ENCODE assay signal across 8 cellular contexts in the genomic region with DNA sequence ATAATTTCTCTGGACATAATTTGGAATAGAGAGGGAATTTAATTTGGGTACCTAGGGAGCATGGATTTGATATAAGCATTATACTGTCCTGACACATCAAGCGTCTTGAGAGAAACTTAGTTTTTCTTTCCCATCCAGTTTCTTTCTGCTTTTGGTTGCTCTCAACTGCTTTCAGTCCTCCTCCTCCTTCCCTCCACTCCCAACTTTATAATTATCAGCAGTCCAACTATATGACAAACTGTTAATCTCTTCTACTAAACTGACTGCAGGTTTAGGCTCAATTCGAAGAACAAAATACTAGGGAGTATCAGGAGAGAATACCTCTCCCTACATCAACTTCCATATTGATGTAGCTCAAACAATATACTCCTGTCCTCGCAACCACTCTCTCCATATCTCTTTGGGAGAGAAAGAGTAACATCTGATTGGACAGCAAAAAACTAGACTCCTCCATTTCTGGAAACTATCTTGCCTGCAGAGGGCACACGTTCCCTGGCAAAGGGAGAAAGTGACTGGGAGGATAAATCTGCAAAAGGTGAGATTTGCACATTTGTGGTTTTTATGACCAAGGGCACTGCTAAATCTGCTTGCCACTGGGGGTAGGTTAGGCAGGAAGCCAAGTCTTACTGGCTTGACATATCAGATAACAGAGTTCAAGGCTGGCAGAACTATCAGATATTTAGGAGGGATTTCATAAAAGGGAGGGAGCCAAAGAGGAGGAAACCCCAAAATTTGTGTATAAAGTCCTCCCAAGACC. TPM values are rescaled to one million over a fixed set of nuclear protein-coding genes. Genes with fewer than 3 reads are reported as not detected.
DNase-seq lines count a peak whose midpoint lies in the region; ATAC-seq and TF ChIP-seq lines count a peak whose summit lies in the region.

No MANE protein-coding gene starts in this region.

- H3K27ac Mint-ChIP-seq in activated T-helper 17 cell treated with anti-CD3 and anti-CD28 coated beads, Interleukin-2, amount 50 U/mL, for 72 hours: peak overlapping the region; percentile 4

- DNase-seq in GDM1 (lab: John Stamatoyannopoulos, UW) (peak; percentile 46), NOMO-1 treated with DMSO at 0.1 percent for 48 hours (lab: John Stamatoyannopoulos, UW; ENCODE audit: unreplicated experiment) (peak; percentile 80), glomerular visceral epithelial cell (ENCODE audit: extremely low spot score) (peak; percentile 80), retinal pigment epithelial cell (ENCODE audit: low read depth) (peak; percentile 37)

- no peaks in the 10 kb centered on the region for H3K27me3 Mint-ChIP-seq in activated T-helper 17 cell treated with anti-CD3 and anti-CD28 coated beads, Interleukin-2, amount 50 U/mL, for 72 hours

- H3K4me3 ChIP-seq in retinal pigment epithelial cell (ENCODE audit: low read length): no peak overlapping the region

- peak; percentile 83 for TF ChIP-seq CTCF in retinal pigment epithelial cell (conservative IDR thresholded peaks at IDR 0.05; ENCODE audit: low read depth, low read length)

- H3K36me3 Mint-ChIP-seq in activated T-helper 17 cell treated with anti-CD3 and anti-CD28 coated beads, Interleukin-2, amount 50 U/mL, for 72 hours (ENCODE audit: low read depth): no peaks in the 10 kb centered on the region

- no peaks in the 10 kb centered on the region for H3K9me3 Mint-ChIP-seq in activated T-helper 17 cell treated with anti-CD3 and anti-CD28 coated beads, Interleukin-2, amount 50 U/mL, for 72 hours

- peak overlapping the region; percentile 3 for H3K4me3 Mint-ChIP-seq in activated T-helper 17 cell treated with anti-CD3 and anti-CD28 coated beads, Interleukin-2, amount 50 U/mL, for 72 hours

- peak; percentile 52 for ATAC-seq in HG03460 (IDR thresholded peaks at IDR 0.05; ENCODE audit: unreplicated experiment)
- ATAC-seq in activated T-helper 17 cell treated with anti-CD3 and anti-CD28 coated beads, Interleukin-2, amount 50 U/mL, for 72 hours (replicated peaks): peak; percentile 80
- ATAC-seq in HG03139 (IDR thresholded peaks at IDR 0.05; ENCODE audit: unreplicated experiment): no peak
- ATAC-seq in HG02588 (IDR thresholded peaks at IDR 0.05; ENCODE audit: unreplicated experiment): no peak

- peaks cover 7% of the 10 kb centered on the region for H3K4me1 Mint-ChIP-seq in activated T-helper 17 cell treated with anti-CD3 and anti-CD28 coated beads, Interleukin-2, amount 50 U/mL, for 72 hours

RNA-seq across cellular contexts. Expression of a gene that starts 40.1 kb away (rescaled TPM):
- total RNA-seq in activated T-helper 17 cell treated with anti-CD3 and anti-CD28 coated beads, Interleukin-2, amount 50 U/mL, for 72 hours: 1 to 10 TPM; 2.0 to 3.2 TPM

Comparison
In these comparisons a context has a peak if more than half of its experiments do, and no peak if none do; other contexts are left out.
1. ATAC-seq: peak in HG03460 (single experiment) and activated T-helper 17 cell treated with anti-CD3 and anti-CD28 coated beads, Interleukin-2, amount 50 U/mL, for 72 hours (single experiment); none in HG03139 (single experiment) and HG02588 (single experiment).
2. Peak in every context shown above with its lines, with median percentiles within 50 percentile points of each other: DNase-seq.